Comparison of ENCODE assay signal across 1 cellular context in the genomic region with DNA sequence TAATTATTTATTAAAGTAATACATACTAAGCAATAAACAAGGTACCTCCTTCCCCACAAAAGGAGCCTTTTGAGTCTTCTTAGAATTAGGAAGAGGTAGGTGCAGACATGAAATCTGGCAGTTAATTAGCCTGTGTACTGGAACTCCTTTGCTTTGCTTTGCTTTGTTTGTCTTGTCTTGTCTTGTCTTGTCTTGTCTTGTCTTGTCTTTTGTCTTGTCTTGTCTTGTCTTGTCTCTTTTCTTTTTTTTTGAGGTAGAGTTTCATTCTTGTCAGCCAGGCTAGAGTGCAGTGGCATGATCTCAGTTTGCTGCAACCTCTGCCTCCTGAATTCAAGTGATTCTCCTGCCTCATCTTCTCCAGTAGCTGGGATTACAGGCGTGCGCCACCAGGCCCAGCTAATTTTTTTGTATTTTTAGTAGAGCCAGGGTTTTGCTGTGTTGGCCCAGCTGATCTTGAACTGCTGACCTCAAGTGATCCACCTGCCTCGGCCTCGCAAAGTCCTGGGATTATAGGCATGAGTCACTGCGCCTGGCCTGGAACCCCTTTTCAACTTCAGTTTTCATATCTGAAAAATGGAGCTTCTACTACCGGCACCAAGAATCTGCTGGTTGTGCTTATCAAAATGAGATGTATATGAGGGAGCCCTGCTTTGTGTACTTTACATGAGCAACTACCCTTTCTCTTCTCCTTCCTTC.
TF ChIP-seq lines count a peak whose summit lies in the region.

No MANE protein-coding gene starts in this region.

TF ChIP-seq in WTC11, 78 proteins besides CTCF, POLR2A, EP300 and RAD21 (continued from another document):
- TF ChIP-seq, protein P1, sequence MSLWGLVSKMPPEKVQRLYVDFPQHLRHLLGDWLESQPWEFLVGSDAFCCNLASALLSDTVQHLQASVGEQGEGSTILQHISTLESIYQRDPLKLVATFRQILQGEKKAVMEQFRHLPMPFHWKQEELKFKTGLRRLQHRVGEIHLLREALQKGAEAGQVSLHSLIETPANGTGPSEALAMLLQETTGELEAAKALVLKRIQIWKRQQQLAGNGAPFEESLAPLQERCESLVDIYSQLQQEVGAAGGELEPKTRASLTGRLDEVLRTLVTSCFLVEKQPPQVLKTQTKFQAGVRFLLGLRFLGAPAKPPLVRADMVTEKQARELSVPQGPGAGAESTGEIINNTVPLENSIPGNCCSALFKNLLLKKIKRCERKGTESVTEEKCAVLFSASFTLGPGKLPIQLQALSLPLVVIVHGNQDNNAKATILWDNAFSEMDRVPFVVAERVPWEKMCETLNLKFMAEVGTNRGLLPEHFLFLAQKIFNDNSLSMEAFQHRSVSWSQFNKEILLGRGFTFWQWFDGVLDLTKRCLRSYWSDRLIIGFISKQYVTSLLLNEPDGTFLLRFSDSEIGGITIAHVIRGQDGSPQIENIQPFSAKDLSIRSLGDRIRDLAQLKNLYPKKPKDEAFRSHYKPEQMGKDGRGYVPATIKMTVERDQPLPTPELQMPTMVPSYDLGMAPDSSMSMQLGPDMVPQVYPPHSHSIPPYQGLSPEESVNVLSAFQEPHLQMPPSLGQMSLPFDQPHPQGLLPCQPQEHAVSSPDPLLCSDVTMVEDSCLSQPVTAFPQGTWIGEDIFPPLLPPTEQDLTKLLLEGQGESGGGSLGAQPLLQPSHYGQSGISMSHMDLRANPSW (CRISPR knock-in tag; conservative IDR thresholded peaks at IDR 0.05; ENCODE audit: low read depth), result no peak
- TF ChIP-seq CREM (CRISPR knock-in tag; IDR thresholded peaks at IDR 0.05) (no peak), NR2C2 (CRISPR knock-in tag; IDR thresholded peaks at IDR 0.05) (no peak), NR1H2 (CRISPR knock-in tag; IDR thresholded peaks at IDR 0.05) (no peak), TP53 (CRISPR knock-in tag; IDR thresholded peaks at IDR 0.05) (no peak), GTF2I (CRISPR knock-in tag; conservative IDR thresholded peaks at IDR 0.05) (no peak), ATF1 (CRISPR knock-in tag; IDR thresholded peaks at IDR 0.05) (no peak), SOX15 (CRISPR knock-in tag; IDR thresholded peaks at IDR 0.05) (no peak), PRRX2 (CRISPR knock-in tag; IDR thresholded peaks at IDR 0.05) (no peak), ZNF317 (CRISPR knock-in tag; IDR thresholded peaks at IDR 0.05; ENCODE audit: borderline replicate concordance, low read depth) (no peak), ZNF671 (CRISPR knock-in tag; IDR thresholded peaks at IDR 0.05) (no peak), EMX1 (CRISPR knock-in tag; IDR thresholded peaks at IDR 0.05) (no peak)
- TF ChIP-seq, protein P2, sequence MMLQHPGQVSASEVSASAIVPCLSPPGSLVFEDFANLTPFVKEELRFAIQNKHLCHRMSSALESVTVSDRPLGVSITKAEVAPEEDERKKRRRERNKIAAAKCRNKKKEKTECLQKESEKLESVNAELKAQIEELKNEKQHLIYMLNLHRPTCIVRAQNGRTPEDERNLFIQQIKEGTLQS (CRISPR knock-in tag; conservative IDR thresholded peaks at IDR 0.05), result no peak
- TF ChIP-seq, protein P3, sequence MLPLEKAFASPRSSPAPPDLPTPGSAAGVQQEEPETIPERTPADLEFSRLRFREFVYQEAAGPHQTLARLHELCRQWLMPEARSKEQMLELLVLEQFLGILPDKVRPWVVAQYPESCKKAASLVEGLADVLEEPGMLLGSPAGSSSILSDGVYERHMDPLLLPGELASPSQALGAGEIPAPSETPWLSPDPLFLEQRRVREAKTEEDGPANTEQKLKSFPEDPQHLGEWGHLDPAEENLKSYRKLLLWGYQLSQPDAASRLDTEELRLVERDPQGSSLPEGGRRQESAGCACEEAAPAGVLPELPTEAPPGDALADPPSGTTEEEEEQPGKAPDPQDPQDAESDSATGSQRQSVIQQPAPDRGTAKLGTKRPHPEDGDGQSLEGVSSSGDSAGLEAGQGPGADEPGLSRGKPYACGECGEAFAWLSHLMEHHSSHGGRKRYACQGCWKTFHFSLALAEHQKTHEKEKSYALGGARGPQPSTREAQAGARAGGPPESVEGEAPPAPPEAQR (CRISPR knock-in tag; IDR thresholded peaks at IDR 0.05), result no peak
- TF ChIP-seq, protein P4, sequence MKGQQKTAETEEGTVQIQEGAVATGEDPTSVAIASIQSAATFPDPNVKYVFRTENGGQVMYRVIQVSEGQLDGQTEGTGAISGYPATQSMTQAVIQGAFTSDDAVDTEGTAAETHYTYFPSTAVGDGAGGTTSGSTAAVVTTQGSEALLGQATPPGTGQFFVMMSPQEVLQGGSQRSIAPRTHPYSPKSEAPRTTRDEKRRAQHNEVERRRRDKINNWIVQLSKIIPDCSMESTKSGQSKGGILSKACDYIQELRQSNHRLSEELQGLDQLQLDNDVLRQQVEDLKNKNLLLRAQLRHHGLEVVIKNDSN (CRISPR knock-in tag; IDR thresholded peaks at IDR 0.05), result no peak
- TF ChIP-seq, protein P5, sequence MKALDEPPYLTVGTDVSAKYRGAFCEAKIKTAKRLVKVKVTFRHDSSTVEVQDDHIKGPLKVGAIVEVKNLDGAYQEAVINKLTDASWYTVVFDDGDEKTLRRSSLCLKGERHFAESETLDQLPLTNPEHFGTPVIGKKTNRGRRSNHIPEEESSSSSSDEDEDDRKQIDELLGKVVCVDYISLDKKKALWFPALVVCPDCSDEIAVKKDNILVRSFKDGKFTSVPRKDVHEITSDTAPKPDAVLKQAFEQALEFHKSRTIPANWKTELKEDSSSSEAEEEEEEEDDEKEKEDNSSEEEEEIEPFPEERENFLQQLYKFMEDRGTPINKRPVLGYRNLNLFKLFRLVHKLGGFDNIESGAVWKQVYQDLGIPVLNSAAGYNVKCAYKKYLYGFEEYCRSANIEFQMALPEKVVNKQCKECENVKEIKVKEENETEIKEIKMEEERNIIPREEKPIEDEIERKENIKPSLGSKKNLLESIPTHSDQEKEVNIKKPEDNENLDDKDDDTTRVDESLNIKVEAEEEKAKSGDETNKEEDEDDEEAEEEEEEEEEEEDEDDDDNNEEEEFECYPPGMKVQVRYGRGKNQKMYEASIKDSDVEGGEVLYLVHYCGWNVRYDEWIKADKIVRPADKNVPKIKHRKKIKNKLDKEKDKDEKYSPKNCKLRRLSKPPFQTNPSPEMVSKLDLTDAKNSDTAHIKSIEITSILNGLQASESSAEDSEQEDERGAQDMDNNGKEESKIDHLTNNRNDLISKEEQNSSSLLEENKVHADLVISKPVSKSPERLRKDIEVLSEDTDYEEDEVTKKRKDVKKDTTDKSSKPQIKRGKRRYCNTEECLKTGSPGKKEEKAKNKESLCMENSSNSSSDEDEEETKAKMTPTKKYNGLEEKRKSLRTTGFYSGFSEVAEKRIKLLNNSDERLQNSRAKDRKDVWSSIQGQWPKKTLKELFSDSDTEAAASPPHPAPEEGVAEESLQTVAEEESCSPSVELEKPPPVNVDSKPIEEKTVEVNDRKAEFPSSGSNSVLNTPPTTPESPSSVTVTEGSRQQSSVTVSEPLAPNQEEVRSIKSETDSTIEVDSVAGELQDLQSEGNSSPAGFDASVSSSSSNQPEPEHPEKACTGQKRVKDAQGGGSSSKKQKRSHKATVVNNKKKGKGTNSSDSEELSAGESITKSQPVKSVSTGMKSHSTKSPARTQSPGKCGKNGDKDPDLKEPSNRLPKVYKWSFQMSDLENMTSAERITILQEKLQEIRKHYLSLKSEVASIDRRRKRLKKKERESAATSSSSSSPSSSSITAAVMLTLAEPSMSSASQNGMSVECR (CRISPR knock-in tag; IDR thresholded peaks at IDR 0.05; ENCODE audit: borderline replicate concordance), result no peak
- TF ChIP-seq, protein P6, sequence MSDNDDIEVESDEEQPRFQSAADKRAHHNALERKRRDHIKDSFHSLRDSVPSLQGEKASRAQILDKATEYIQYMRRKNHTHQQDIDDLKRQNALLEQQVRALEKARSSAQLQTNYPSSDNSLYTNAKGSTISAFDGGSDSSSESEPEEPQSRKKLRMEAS (CRISPR knock-in tag; IDR thresholded peaks at IDR 0.05), result no peak
TF ChIP-seq in WTC11: peak in this region for 0.
